ENCODE assay signal across 9 cellular contexts in genomic region chr1:222928212-222928611, GRCh38.
DNase-seq lines count a peak whose midpoint lies in the region; ATAC-seq and TF ChIP-seq lines count a peak whose summit lies in the region.
"Had no signal": no experiment of that assay in that cellular context is flagged by ENCODE, and none has a peak within 500 bp of the region (broad histone marks: within the 10 kb centered on the region; RNA-seq: fewer than 3 reads in every experiment).

No MANE protein-coding gene starts in this region.

- peak; percentile 50 for DNase-seq in GM23248
- DNase-seq in SK-MEL-5 (ENCODE audit: low read depth, low spot score) = peak; percentile 80
- DNase-seq in Right ventricle myocardium inferior (ENCODE audit: missing footprints) = peak; percentile 77
- peak; percentile 26 for DNase-seq in occipital lobe (lab: John Stamatoyannopoulos, UW)
- DNase-seq in activated CD4-positive, alpha-beta T cell treated with anti-CD3 and anti-CD28 coated beads for 4 hours = no peak
- DNase-seq in amniotic stem cell (lab: John Stamatoyannopoulos, UW) = no peak
- no peak for DNase-seq in MM.1S
- DNase-seq: stimulated activated CD8-positive, alpha-beta memory T cell treated with anti-CD3 and anti-CD28 coated beads, Interleukin-4, amount 100 ng/mL, for 48 hours had no signal

- H3K4me1 ChIP-seq in GM23248 (ENCODE audit: insufficient read depth) (0 out of 2 replicates have a peak, but pooled peaks cover 8% of the 10 kb centered on the region), MM.1S (ENCODE audit: low read length) (no peaks in the 10 kb centered on the region)

- intact Hi-C loops in Right ventricle myocardium inferior (cut with DNase I) = loop anchor here (2.0 to 10.0 kb wide), 2 partner anchors 113 to 147 kb away; partner anchors contain the start of gene DISP1

- in situ Hi-C loops in GM23248 (cut with MboI) = no loop called here
- in situ Hi-C loops in SK-MEL-5 (cut with HindIII; ENCODE audit: low pct_unique_long_range_greater_than_20kb, low sequenced_read_pairs) = no loop called here

- 53 to 56% methylated on average over 3 of the region's 3 CpGs for WGBS in GM23248 (ENCODE audit: low coverage in 1 of 2, low lambda C conversion rate in 2 of 2, missing lambda C conversion rate in 2 of 2), 2 experiments

- H3F3A ChIP-seq in GM23248 (ENCODE audit: insufficient read depth) (0 out of 2 replicates have a peak, but pooled peaks cover 5% of the 10 kb centered on the region), MM.1S (ENCODE audit: insufficient read depth, low read length) (no peaks in the 10 kb centered on the region)

- no peak overlapping the region for H3K27ac ChIP-seq in GM23248
- no peak overlapping the region for H3K27ac ChIP-seq in MM.1S (ENCODE audit: low read length)

- peak overlapping the region; percentile 25; the same call in 1 of the 2 replicates for H2AFZ ChIP-seq in GM23248
- no peak overlapping the region for H2AFZ ChIP-seq in MM.1S (ENCODE audit: low read length)

- no peaks in the 10 kb centered on the region for H3K9me2 ChIP-seq in GM23248 (ENCODE audit: insufficient read depth)
- H3K9me2 ChIP-seq in MM.1S (replicated peaks; ENCODE audit: insufficient read depth, low read length) = no peaks in the 10 kb centered on the region

- H3K9ac ChIP-seq in GM23248 (no peak overlapping the region), MM.1S (ENCODE audit: low read length) (no peak overlapping the region)

- H4K20me1 ChIP-seq in GM23248 (ENCODE audit: insufficient read depth) = no peaks in the 10 kb centered on the region
- H4K20me1 ChIP-seq in MM.1S (ENCODE audit: insufficient read depth, low read length) = no peaks in the 10 kb centered on the region

- ATAC-seq in Right ventricle myocardium inferior = peak; percentile 96
- no peak for ATAC-seq in GM21737 (IDR thresholded peaks at IDR 0.05; ENCODE audit: unreplicated experiment)

- H3K36me3 ChIP-seq in GM23248 (ENCODE audit: low read depth) (no peaks in the 10 kb centered on the region), MM.1S (replicated peaks; ENCODE audit: insufficient read depth, low read length) (no peaks in the 10 kb centered on the region)

- H3K4me3 ChIP-seq in GM23248 (no peak overlapping the region), MM.1S (ENCODE audit: low read length) (no peak overlapping the region)

- peak overlapping the region; percentile 20 for H3K4me2 ChIP-seq in GM23248 (ENCODE audit: unreplicated experiment)
- H3K4me2 ChIP-seq in MM.1S (ENCODE audit: low read depth, low read length) = no peak overlapping the region

- no peak for TF ChIP-seq CTCF in MM.1S (IDR thresholded peaks at IDR 0.05; ENCODE audit: low read length)

- no peaks in the 10 kb centered on the region for H3K27me3 ChIP-seq in GM23248 (replicated peaks; ENCODE audit: insufficient read depth)
- H3K27me3 ChIP-seq in MM.1S (replicated peaks; ENCODE audit: insufficient read depth, low read length) = no peaks in the 10 kb centered on the region

- no peaks in the 10 kb centered on the region for H3K9me3 ChIP-seq in GM23248 (ENCODE audit: low read depth)
- no peaks in the 10 kb centered on the region for H3K9me3 ChIP-seq in MM.1S (replicated peaks; ENCODE audit: insufficient read depth, low read length)

- H3K79me2 ChIP-seq in GM23248 (ENCODE audit: insufficient read depth) (no peaks in the 10 kb centered on the region), MM.1S (ENCODE audit: low read length) (no peaks in the 10 kb centered on the region)

Comparison
In these comparisons a context has a peak if more than half of its experiments do, and no peak if none do; other contexts are left out.
1. DNase-seq: peak in GM23248 (single experiment), SK-MEL-5 (single experiment), Right ventricle myocardium inferior (single experiment) and occipital lobe (single experiment); none in activated CD4-positive, alpha-beta T cell treated with anti-CD3 and anti-CD28 coated beads for 4 hours (0 of 2), amniotic stem cell (single experiment) and MM.1S (single experiment).